Comparison of ENCODE assay signal across 26 cellular contexts in genomic region chr20:47292581-47292980, GRCh38.
"Had no signal": no experiment of that assay in that cellular context is flagged by ENCODE, and none has a peak within 500 bp of the region (broad histone marks: within the 10 kb centered on the region; RNA-seq: fewer than 3 reads in every experiment).

No MANE protein-coding gene starts in this region.

- H3K27me3 ChIP-seq: esophagus muscularis mucosa, foreskin keratinocyte, gastroesophageal sphincter, heart left ventricle, hepatocyte, sigmoid colon, tibial nerve, upper lobe of right lung, uterus had no signal

- H3K36me3 ChIP-seq: uterus had no signal

- H3K4me1 Mint-ChIP-seq: memory B cell; neural crest cell; stimulated activated memory B cell treated with anti-CD40 and anti-IgM and Interleukin-4, amounts not matched to agents 10 μg/mL and 1 μg/mL and 100 μg/mL, for 72 hours had no signal

- H3K9me3 ChIP-seq: esophagus muscularis mucosa, gastroesophageal sphincter, heart left ventricle, mucosa of descending colon, sigmoid colon, thoracic aorta, tibial nerve, upper lobe of right lung, uterus had no signal

- H3K27ac ChIP-seq: coronary artery, esophagus muscularis mucosa, foreskin keratinocyte, gastroesophageal sphincter, hepatocyte, parathyroid adenoma, sigmoid colon, thoracic aorta, upper lobe of right lung, uterus had no signal

- H3K9me3 Mint-ChIP-seq: memory B cell; naive B cell; natural killer cell treated with Interleukin-12 subunit alpha and Interleukin-12 subunit beta and Interleukin-15 and Interleukin-18, amount 100 ng/mL, for 72 hours; neural crest cell; stimulated activated memory B cell treated with anti-CD40 and anti-IgM and Interleukin-4, amounts not matched to agents 10 μg/mL and 1 μg/mL and 100 μg/mL, for 72 hours; stimulated activated naive CD8-positive, alpha-beta T cell treated with anti-CD3 and anti-CD28 coated beads, Interleukin-15, Interleukin-2, amounts not matched to agents 100 ng/mL and 50 ng/mL, for 24 hours had no signal

- H2AFZ ChIP-seq: hepatocyte, parathyroid adenoma had no signal

- H3K27ac Mint-ChIP-seq: memory B cell; natural killer cell treated with Interleukin-12 subunit alpha and Interleukin-12 subunit beta and Interleukin-15 and Interleukin-18, amount 100 ng/mL, for 72 hours; progenitor cell of endocrine pancreas; stimulated activated memory B cell treated with anti-CD40 and anti-IgM and Interleukin-4, amounts not matched to agents 10 μg/mL and 1 μg/mL and 100 μg/mL, for 72 hours had no signal

- DNase-seq: dermis blood vessel endothelial cell; effector memory CD4-positive, alpha-beta T cell; foreskin keratinocyte; heart left ventricle; kidney; mucosa of descending colon; naive B cell; stimulated activated CD4-positive, alpha-beta T cell treated with anti-CD3 and anti-CD28 coated beads, Interleukin-4, amount 100 ng/mL, for 4 hours; upper lobe of right lung; uterus had no signal

- H3K4me1 ChIP-seq: foreskin keratinocyte, parathyroid adenoma, sigmoid colon, tibial nerve, upper lobe of right lung, uterus had no signal

- H3K4me2 ChIP-seq: hepatocyte had no signal

- H3K27me3 Mint-ChIP-seq: memory B cell; naive B cell; natural killer cell treated with Interleukin-12 subunit alpha and Interleukin-12 subunit beta and Interleukin-15 and Interleukin-18, amount 100 ng/mL, for 72 hours; progenitor cell of endocrine pancreas; stimulated activated memory B cell treated with anti-CD40 and anti-IgM and Interleukin-4, amounts not matched to agents 10 μg/mL and 1 μg/mL and 100 μg/mL, for 72 hours; stimulated activated naive CD8-positive, alpha-beta T cell treated with anti-CD3 and anti-CD28 coated beads, Interleukin-15, Interleukin-2, amounts not matched to agents 100 ng/mL and 50 ng/mL, for 24 hours had no signal

- H3K4me3 ChIP-seq: coronary artery, esophagus muscularis mucosa, gastroesophageal sphincter, heart left ventricle, hepatocyte, lung, mucosa of descending colon, sigmoid colon, thoracic aorta, tibial nerve, upper lobe of right lung, uterus had no signal

- H3K4me3 Mint-ChIP-seq: memory B cell; naive B cell; natural killer cell treated with Interleukin-12 subunit alpha and Interleukin-12 subunit beta and Interleukin-15 and Interleukin-18, amount 100 ng/mL, for 72 hours; neural crest cell; stimulated activated memory B cell treated with anti-CD40 and anti-IgM and Interleukin-4, amounts not matched to agents 10 μg/mL and 1 μg/mL and 100 μg/mL, for 72 hours; stimulated activated naive CD8-positive, alpha-beta T cell treated with anti-CD3 and anti-CD28 coated beads, Interleukin-15, Interleukin-2, amounts not matched to agents 100 ng/mL and 50 ng/mL, for 24 hours had no signal

- ATAC-seq: foreskin keratinocyte; gastroesophageal sphincter; heart left ventricle; left lobe of liver; mucosa of descending colon; natural killer cell treated with Interleukin-12 subunit alpha and Interleukin-12 subunit beta and Interleukin-15 and Interleukin-18, amount 100 ng/mL, for 72 hours; stimulated activated memory B cell treated with anti-CD40 and anti-IgM and Interleukin-4, amounts not matched to agents 10 μg/mL and 1 μg/mL and 100 μg/mL, for 72 hours; upper lobe of right lung had no signal
